Comparison of ENCODE assay signal across 1 cellular context in genomic region chr20:62623488-62624324, GRCh38.
TF ChIP-seq lines count a peak whose summit lies in the region.

No MANE protein-coding gene starts in this region.

TF ChIP-seq in HepG2, 621 proteins besides CTCF, POLR2A, EP300 and RAD21 (continued from another document and continues in another):
- TF ChIP-seq ZBTB43 (CRISPR knock-in tag; conservative IDR thresholded peaks at IDR 0.05) (peak; percentile 89), PTBP1 (IDR thresholded peaks at IDR 0.05; ENCODE audit: low read depth, low read length, poor library complexity, severe bottlenecking) (no peak), ZNF337 (CRISPR knock-in tag; IDR thresholded peaks at IDR 0.05; ENCODE audit: borderline replicate concordance, low read depth) (peak; percentile 88; the same call in 1 of the 2 replicates), TBX3 (IDR thresholded peaks at IDR 0.05; ENCODE audit: borderline replicate concordance) (peak; percentile 59; the same call in 1 of the 2 replicates), EHMT2 (IDR thresholded peaks at IDR 0.05; ENCODE audit: borderline replicate concordance, low read depth, low read length) (no peak), HOXA5 (CRISPR knock-in tag; IDR thresholded peaks at IDR 0.05) (peak; percentile 94), DBP (CRISPR knock-in tag; IDR thresholded peaks at IDR 0.05; ENCODE audit: not compliant biosample characterization) (no peak), ZNF30 (CRISPR knock-in tag; IDR thresholded peaks at IDR 0.05) (0 out of 2 replicates have a peak, but pooled peaks have one; percentile 46), MNT (IDR thresholded peaks at IDR 0.05) (peak; percentile 31), ZNF331 (CRISPR knock-in tag; IDR thresholded peaks at IDR 0.05) (peak; percentile 84), PBX2 (CRISPR knock-in tag; IDR thresholded peaks at IDR 0.05) (0 out of 2 replicates have a peak, but pooled peaks have one; percentile 29), PAXIP1 (CRISPR knock-in tag; conservative IDR thresholded peaks at IDR 0.05) (peak; percentile 93), MIXL1 (CRISPR knock-in tag; IDR thresholded peaks at IDR 0.05) (peak; percentile 54), SP5 (CRISPR knock-in tag; IDR thresholded peaks at IDR 0.05; ENCODE audit: borderline replicate concordance, low read depth) (peak; percentile 95), SKIL (CRISPR knock-in tag; IDR thresholded peaks at IDR 0.05; ENCODE audit: borderline replicate concordance) (peak; percentile 53; the same call in 1 of the 2 replicates), ZNF703 (CRISPR knock-in tag; IDR thresholded peaks at IDR 0.05; ENCODE audit: borderline replicate concordance) (0 out of 2 replicates have a peak, but pooled peaks have one; percentile 42), CERS6 (CRISPR knock-in tag; IDR thresholded peaks at IDR 0.05) (peak; percentile 65; the same call in 1 of the 2 replicates), HOXD1 (CRISPR knock-in tag; IDR thresholded peaks at IDR 0.05) (peak; percentile 12; the same call in 1 of the 2 replicates), PHF21A (CRISPR knock-in tag; IDR thresholded peaks at IDR 0.05) (peak; percentile 98), HNRNPLL (IDR thresholded peaks at IDR 0.05; ENCODE audit: low read depth, low read length, poor library complexity, severe bottlenecking) (peak; percentile 48), ELF1 (CRISPR knock-in tag; IDR thresholded peaks at IDR 0.05) (peak; percentile 71), TFDP2 (CRISPR knock-in tag; IDR thresholded peaks at IDR 0.05) (peak; percentile 75; the same call in 1 of the 2 replicates), ZNF660 (CRISPR knock-in tag; IDR thresholded peaks at IDR 0.05; ENCODE audit: borderline replicate concordance, low read depth) (peak; percentile 72; the same call in 1 of the 2 replicates), CBX1 (IDR thresholded peaks at IDR 0.05; ENCODE audit: low read depth) (no peak), HMGXB3 (CRISPR knock-in tag; IDR thresholded peaks at IDR 0.05; ENCODE audit: borderline replicate concordance) (peak; percentile 72), ZNF121 (CRISPR knock-in tag; IDR thresholded peaks at IDR 0.05) (peak; percentile 99), SATB2 (CRISPR knock-in tag; IDR thresholded peaks at IDR 0.05) (peak; percentile 80; the same call in 1 of the 2 replicates), ATF3 (CRISPR knock-in tag; IDR thresholded peaks at IDR 0.05) (peak; percentile 50; the same call in 1 of the 2 replicates), MLX (CRISPR knock-in tag; IDR thresholded peaks at IDR 0.05) (no peak; the same call in none of the 2 replicates), MBD4 (IDR thresholded peaks at IDR 0.05; ENCODE audit: borderline replicate concordance, low read length) (no peak), ZBTB4 (CRISPR knock-in tag; IDR thresholded peaks at IDR 0.05; ENCODE audit: borderline replicate concordance) (peak; percentile 67; the same call in 1 of the 2 replicates), CCAR2 (optimal IDR thresholded peaks at IDR 0.05; ENCODE audit: low read depth, low read length) (peak; percentile 67)
